ENCODE assay signal across 9 cellular contexts in the genomic region with DNA sequence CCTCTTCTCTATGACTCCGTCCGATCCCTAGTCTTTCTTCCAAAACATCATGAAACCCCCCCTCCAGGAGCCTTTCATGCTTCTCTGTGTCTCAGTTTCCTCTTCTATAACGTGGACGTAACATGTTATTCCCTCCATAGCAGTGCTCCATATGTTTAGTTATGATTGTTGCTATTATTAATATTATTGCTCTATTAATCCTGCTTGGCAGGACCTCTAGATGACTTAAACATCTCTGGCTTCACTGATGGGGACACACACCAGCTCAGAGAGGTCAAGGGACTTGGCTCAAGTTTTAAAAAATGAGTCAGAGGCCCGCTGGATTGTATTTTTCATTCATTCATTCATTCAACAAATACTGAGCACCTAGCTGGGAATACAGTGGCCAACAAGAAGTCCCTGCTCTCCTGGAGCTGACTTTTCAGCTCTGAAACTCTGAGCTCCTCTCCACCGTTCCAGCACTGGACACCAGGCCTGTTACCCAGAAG. TPM values are rescaled to one million over a fixed set of nuclear protein-coding genes. Genes with fewer than 3 reads are reported as not detected.
DNase-seq lines count a peak whose midpoint lies in the region; ATAC-seq, FAIRE-seq and TF ChIP-seq lines count a peak whose summit lies in the region.
"Had no signal": no experiment of that assay in that cellular context is flagged by ENCODE, and none has a peak within 500 bp of the region (broad histone marks: within the 10 kb centered on the region; RNA-seq: fewer than 3 reads in every experiment).

No MANE protein-coding gene starts in this region.

- H3K36me3 ChIP-seq in SJCRH30 = no peaks in the 10 kb centered on the region
- no peaks in the 10 kb centered on the region for H3K36me3 ChIP-seq in sigmoid colon

- DNase-seq in GM12892 (ENCODE audit: insufficient read length) = no peak
- DNase-seq in SJCRH30 = no peak
- DNase-seq in fibroblast of mammary gland (ENCODE audit: low read depth) = peak; percentile 65
- peak; percentile 42 for DNase-seq in sigmoid colon
- DNase-seq in NCI-H446 (lab: John Stamatoyannopoulos, UW) = no peak
- no peak for DNase-seq in globus pallidus (ENCODE audit: low spot score)
- no peak for DNase-seq in DMS114 treated with DMSO at 0.1 percent for 48 hours (lab: John Stamatoyannopoulos, UW; ENCODE audit: unreplicated experiment)
- DNase-seq: OCI-M1 had no signal

- FAIRE-seq in GM12892 (lab: Jason Lieb, UNC) = no peak

- no peak for TF ChIP-seq CTCF in fibroblast of mammary gland (conservative IDR thresholded peaks at IDR 0.05; ENCODE audit: control insufficient read depth, insufficient read depth, low read depth, low read length)
- no peak for TF ChIP-seq CTCF in sigmoid colon (IDR thresholded peaks at IDR 0.05)

- no peaks in the 10 kb centered on the region for H3K9me3 ChIP-seq in SJCRH30 (replicated peaks)
- H3K9me3 ChIP-seq in sigmoid colon = no peaks in the 10 kb centered on the region

- intact Hi-C loops in sigmoid colon (cut with DNase I) = loop anchor here (2.0 kb wide), 1 partner anchor 31 kb away; no protein-coding TSS in a partner anchor

- peaks cover 27% of the 10 kb centered on the region for H3K4me1 ChIP-seq in SJCRH30
- peaks cover 0 to 18% (median 13%) of the 10 kb centered on the region in 4 donors for H3K4me1 ChIP-seq in sigmoid colon

- TF ChIP-seq POLR2A in GM12892 (IDR thresholded peaks at IDR 0.05; ENCODE audit: low read depth, low read length) (peak; percentile 11; the same call in 1 of the 2 replicates), sigmoid colon (IDR thresholded peaks at IDR 0.05) (no peak)

- H3K27me3 ChIP-seq in SJCRH30 = no peaks in the 10 kb centered on the region
- H3K27me3 ChIP-seq in sigmoid colon = no peaks in the 10 kb centered on the region

- ATAC-seq in GM18867 (IDR thresholded peaks at IDR 0.05; ENCODE audit: unreplicated experiment) = no peak

- H3K27ac ChIP-seq in SJCRH30 (no peak overlapping the region), sigmoid colon (peak overlapping the region; percentile 83 to 90 (median 87))

- H3K4me3 ChIP-seq in SJCRH30 (peak overlapping the region; percentile 61), fibroblast of mammary gland (ENCODE audit: control insufficient read depth, low read depth, low read length) (peak overlapping the region; percentile 37), sigmoid colon (peak overlapping the region; percentile 41 to 69 (median 62))

- TF ChIP-seq EP300 in sigmoid colon (IDR thresholded peaks at IDR 0.05) = no peak

- WGBS in sigmoid colon, 2 donors = 28 to 29% methylated on average over 6 of the region's 6 CpGs

RNA-seq across cellular contexts. Expression of a gene that starts 0.4 kb away (rescaled TPM):
- 1.1 TPM for polyA plus RNA-seq in GM12892 (2012; ENCODE audit: missing spikeins)
- 1.3 and 1.9 TPM in 2 replicates for total RNA-seq in SJCRH30 (2014; rRNA removed; shearing (Covaris generic))
- 1 to 10 TPM; 2.5 to 7.1 (median 3.2) TPM for total RNA-seq in sigmoid colon
- polyA plus RNA-seq in sigmoid colon = 1 to 10 TPM; 3.7 to 7.4 (median 6.0) TPM

RNA-seq across cellular contexts. Expression of a gene that starts 24.9 kb away (rescaled TPM):
- 0.93 TPM for polyA plus RNA-seq in GM12892 (2012; ENCODE audit: missing spikeins)
- total RNA-seq in SJCRH30 (2014; rRNA removed; shearing (Covaris generic)) = 7.9 and 9.9 TPM in 2 replicates
- total RNA-seq in sigmoid colon = 1 to 10 TPM in 3 of 4 donors, not detected in 1; 2.5 to 4.4 (median 3.6) TPM
- 10 to 100 TPM in 1 of 3 donors, 1 to 10 TPM in 2; 2.5 to 10.8 (median 7.2) TPM for polyA plus RNA-seq in sigmoid colon

Comparison
In these comparisons a context has a peak if more than half of its experiments do, and no peak if none do; other contexts are left out.
1. DNase-seq: peak in fibroblast of mammary gland (single experiment) and sigmoid colon (single experiment); none in GM12892 (single experiment), SJCRH30 (0 of 2), NCI-H446 (0 of 2), globus pallidus (single experiment) and DMS114 treated with DMSO at 0.1 percent for 48 hours (single experiment).
2. Peak in every context shown above with its lines, with median percentiles within 50 percentile points of each other: H3K4me3 ChIP-seq.